ENCODE assay signal across 34 cellular contexts in the genomic region with DNA sequence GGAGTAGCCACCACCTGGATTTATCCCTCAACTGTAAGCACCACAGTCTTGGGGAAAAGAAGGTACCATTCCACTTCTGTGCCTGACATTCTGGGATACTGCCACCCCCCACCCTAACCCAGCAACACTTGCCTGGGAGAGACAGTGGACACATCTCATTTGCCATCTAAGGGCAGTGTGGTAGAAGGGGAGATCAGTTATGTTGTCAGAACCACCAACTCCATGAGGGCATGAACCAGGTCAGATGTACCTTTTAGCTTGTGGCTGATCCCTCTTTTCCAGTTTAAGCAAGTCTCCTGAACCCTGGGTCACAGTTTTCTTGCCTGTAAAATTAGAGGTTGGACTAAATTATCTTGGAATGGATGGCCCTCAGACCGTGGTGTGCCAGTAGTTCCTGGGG.
"Had no signal": no experiment of that assay in that cellular context is flagged by ENCODE, and none has a peak within 500 bp of the region (broad histone marks: within the 10 kb centered on the region; RNA-seq: fewer than 3 reads in every experiment).

No MANE protein-coding gene starts in this region.

- DNase-seq: Karpas-422, Kasumi-1, MG63, MM.1S, MV-4-11, NCI-H1048, NCI-H1092, NCI-H1092 treated with DMSO at 0.1 percent for 48 hours, NCI-H1105, NCI-H1105 treated with DMSO at 0.1 percent for 48 hours, NCI-H1417, NCI-H1417 treated with DMSO at 0.1 percent for 48 hours, NCI-H1436, NCI-H1436 treated with DMSO at 0.1 percent for 48 hours, NCI-H146, NCI-H1694, NCI-H1694 treated with DMSO at 0.1 percent for 48 hours, NCI-H187, NCI-H187 treated with DMSO at 0.1 percent for 48 hours, NCI-H1930, NCI-H2029, NCI-H2029 treated with DMSO at 0.1 percent for 48 hours, NCI-H2081, NCI-H2081 treated with DMSO at 0.1 percent for 48 hours, NCI-H2107, NCI-H2171, NCI-H2171 treated with DMSO at 0.1 percent for 48 hours, NCI-H2227 treated with DMSO at 0.1 percent for 48 hours, NCI-H226, NCI-H345, NCI-H446, NCI-H446 treated with DMSO at 0.1 percent for 48 hours, NCI-H510A, NCI-H510A treated with DMSO at 0.1 percent for 48 hours had no signal

- H3K4me3 ChIP-seq: MG63 had no signal

- H3K9me3 ChIP-seq: MG63 had no signal

- H3K36me3 ChIP-seq: MG63 had no signal

- H3K27me3 ChIP-seq: MG63 had no signal
